Comparison of ENCODE assay signal across 22 cellular contexts in genomic region chr7:33155811-33156210, GRCh38. TPM values are rescaled to one million over a fixed set of nuclear protein-coding genes. Genes with fewer than 3 reads are reported as not detected.
DNase-seq lines count a peak whose midpoint lies in the region; ATAC-seq and TF ChIP-seq lines count a peak whose summit lies in the region.
"Had no signal": no experiment of that assay in that cellular context is flagged by ENCODE, and none has a peak within 500 bp of the region (broad histone marks: within the 10 kb centered on the region; RNA-seq: fewer than 3 reads in every experiment).

No MANE protein-coding gene starts in this region.

- no peak for TF ChIP-seq CTCF in AG10803 (conservative IDR thresholded peaks at IDR 0.05; ENCODE audit: low read length)
- TF ChIP-seq CTCF in cardiac fibroblast (IDR thresholded peaks at IDR 0.05; ENCODE audit: low read depth, low read length): no peak
- TF ChIP-seq CTCF in prostate gland (IDR thresholded peaks at IDR 0.05): no peak
- no peak for TF ChIP-seq CTCF in nephron progenitor cell (IDR thresholded peaks at IDR 0.05)

- no peak for TF ChIP-seq POLR2A in prostate gland (IDR thresholded peaks at IDR 0.05)

- H3K4me1 ChIP-seq in prostate gland (replicated peaks): no peaks in the 10 kb centered on the region
- H3K4me1 ChIP-seq: gastrocnemius medialis, neural progenitor cell had no signal

- H3K36me3 Mint-ChIP-seq in nephron progenitor cell (ENCODE audit: low read depth): peaks cover 9% of the 10 kb centered on the region

- intact Hi-C loops in Right ventricle myocardium inferior (cut with DNase I): no loop called here
- intact Hi-C loops in prostate gland (cut with DNase I): no loop called here

- H3K36me3 ChIP-seq in prostate gland: no peaks in the 10 kb centered on the region
- H3K36me3 ChIP-seq: gastrocnemius medialis, neural progenitor cell had no signal

- H3K9me3 ChIP-seq in prostate gland: no peaks in the 10 kb centered on the region
- H3K9me3 ChIP-seq: gastrocnemius medialis had no signal

- ATAC-seq in Right ventricle myocardium inferior: no peak
- ATAC-seq: CD8-positive, alpha-beta T cell; gastrocnemius medialis; stimulated activated memory B cell treated with anti-CD40 and anti-IgM and Interleukin-4, amounts not matched to agents 10 μg/mL and 1 μg/mL and 100 μg/mL, for 72 hours; T-cell had no signal

- 94% methylated on average over 2 of the region's 2 CpGs for WGBS in prostate gland

- no peak overlapping the region for H3K27ac Mint-ChIP-seq in nephron progenitor cell
- H3K27ac Mint-ChIP-seq: CD8-positive, alpha-beta T cell; endodermal cell; neural progenitor cell; stimulated activated memory B cell treated with anti-CD40 and anti-IgM and Interleukin-4, amounts not matched to agents 10 μg/mL and 1 μg/mL and 100 μg/mL, for 72 hours; T-cell had no signal

- H3K4me3 Mint-ChIP-seq in nephron progenitor cell: no peak overlapping the region
- H3K4me3 Mint-ChIP-seq: CD8-positive, alpha-beta T cell; endodermal cell; neural progenitor cell; stimulated activated memory B cell treated with anti-CD40 and anti-IgM and Interleukin-4, amounts not matched to agents 10 μg/mL and 1 μg/mL and 100 μg/mL, for 72 hours; T-cell had no signal

- no peak overlapping the region for H3K4me3 ChIP-seq in AG10803 (ENCODE audit: low read length)
- no peak overlapping the region for H3K4me3 ChIP-seq in cardiac fibroblast (replicated peaks in 1 of 2; ENCODE audit: low read depth in 2 of 2, low read length in 2 of 2)
- H3K4me3 ChIP-seq in prostate gland: no peak overlapping the region
- H3K4me3 ChIP-seq: gastrocnemius medialis, neural progenitor cell had no signal

- no peaks in the 10 kb centered on the region for H3K27me3 Mint-ChIP-seq in nephron progenitor cell (ENCODE audit: low read depth, poor library complexity)
- H3K27me3 Mint-ChIP-seq: stimulated activated memory B cell treated with anti-CD40 and anti-IgM and Interleukin-4, amounts not matched to agents 10 μg/mL and 1 μg/mL and 100 μg/mL, for 72 hours; T-cell had no signal

- H3K27ac ChIP-seq in prostate gland: no peak overlapping the region
- H3K27ac ChIP-seq: gastrocnemius medialis, neural progenitor cell had no signal

- no peaks in the 10 kb centered on the region for H3K27me3 ChIP-seq in prostate gland (replicated peaks; ENCODE audit: insufficient read depth)
- H3K27me3 ChIP-seq: gastrocnemius medialis, neural progenitor cell had no signal

- DNase-seq in AG10803 (ENCODE audit: low read depth) (peak; percentile 59), HT1080 (ENCODE audit: low read depth) (peak; percentile 64), cardiac fibroblast (ENCODE audit: low read depth in 2 of 2) (peak; percentile 4 to 90), kidney tubule cell (ENCODE audit: low spot score) (peak; percentile 22), Right ventricle myocardium inferior (ENCODE audit: missing footprints) (no peak), prostate gland (ENCODE audit: low spot score) (no peak), nephron progenitor cell (no peak)
- DNase-seq in stimulated activated CD4-positive, alpha-beta T cell treated with anti-CD3 and anti-CD28 coated beads, Interleukin-4, amount 100 ng/mL, for 1 hour: no peak
- DNase-seq: activated CD4-positive, alpha-beta T cell treated with anti-CD3 and anti-CD28 coated beads for 48 hours; activated CD8-positive, alpha-beta memory T cell treated with anti-CD3 and anti-CD28 coated beads, Interleukin-2, amount 50 U/mL, for 4 hours; activated gamma-delta T cell; amniotic stem cell; CD8-positive, alpha-beta T cell; endodermal cell; gastrocnemius medialis; Karpas-422; NCI-H1105; NCI-H2081; NCI-H510A treated with DMSO at 0.1 percent for 48 hours; T-cell had no signal

- H3K4me1 Mint-ChIP-seq in nephron progenitor cell: peaks cover 4% of the 10 kb centered on the region
- H3K4me1 Mint-ChIP-seq: endodermal cell, neural progenitor cell, T-cell had no signal

- H3K9me3 Mint-ChIP-seq in nephron progenitor cell: no peaks in the 10 kb centered on the region
- H3K9me3 Mint-ChIP-seq: CD8-positive, alpha-beta T cell; endodermal cell; neural progenitor cell; stimulated activated memory B cell treated with anti-CD40 and anti-IgM and Interleukin-4, amounts not matched to agents 10 μg/mL and 1 μg/mL and 100 μg/mL, for 72 hours; T-cell had no signal

RNA-seq across cellular contexts. Expression of gene BBS9, which starts 26.4 kb away (rescaled TPM):
- 1.2 and 4.2 TPM in 2 replicates for total RNA-seq in HT1080 (2014; rRNA removed; shearing (Covaris generic))
- polyA plus RNA-seq in HT1080 (2015; cell fraction: cytosol; rRNA removed): 2.9 and 3.3 TPM in 2 replicates
- polyA plus RNA-seq in HT1080 (2015; cell fraction: nucleus; rRNA removed): 7.7 and 11.5 TPM in 2 replicates
- 10.2 TPM for total RNA-seq in Right ventricle myocardium inferior
- total RNA-seq in prostate gland: 10 to 100 TPM; 19.6 to 36.8 TPM

RNA-seq across cellular contexts. Expression of gene RP9, which starts 46.6 kb away (rescaled TPM):
- total RNA-seq in HT1080 (2014; rRNA removed; shearing (Covaris generic)): 33.8 and 34.9 TPM in 2 replicates
- 15.9 and 17.3 TPM in 2 replicates for polyA plus RNA-seq in HT1080 (2015; cell fraction: cytosol; rRNA removed)
- 7.9 and 13.7 TPM in 2 replicates for polyA plus RNA-seq in HT1080 (2015; cell fraction: nucleus; rRNA removed)
- total RNA-seq in Right ventricle myocardium inferior (20.0 TPM), prostate gland (10 to 100 TPM in 1 of 2 donors, 1 to 10 TPM in 1; 7.8 to 18.0 TPM)

Comparison
In these comparisons a context has a peak if more than half of its experiments do, and no peak if none do; other contexts are left out.
1. DNase-seq: peak in AG10803 (single experiment), HT1080 (single experiment), cardiac fibroblast (2 of 2) and kidney tubule cell (single experiment); none in Right ventricle myocardium inferior (single experiment), prostate gland (single experiment), nephron progenitor cell (single experiment) and stimulated activated CD4-positive, alpha-beta T cell treated with anti-CD3 and anti-CD28 coated beads, Interleukin-4, amount 100 ng/mL, for 1 hour (single experiment).